ENCODE assay signal across 19 cellular contexts in the genomic region with DNA sequence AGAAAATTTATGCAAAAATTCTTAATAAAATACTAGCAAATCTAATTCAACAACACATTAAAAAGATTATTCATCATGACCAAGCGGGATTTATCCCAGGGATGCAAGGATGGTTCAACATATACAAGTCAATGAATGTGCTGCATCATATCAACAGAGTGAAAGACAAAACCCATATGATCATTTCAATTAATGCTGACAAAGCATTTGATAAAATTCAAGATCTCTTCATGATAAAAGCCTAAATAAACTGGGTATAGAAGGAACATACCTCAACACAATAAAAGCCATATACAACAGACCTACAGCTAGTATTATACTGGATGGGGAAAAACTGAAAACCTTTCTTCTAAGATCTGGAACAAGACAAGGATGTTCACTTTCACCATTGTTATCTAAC.
DNase-seq lines count a peak whose midpoint lies in the region; ATAC-seq, FAIRE-seq and TF ChIP-seq lines count a peak whose summit lies in the region.
"Had no signal": no experiment of that assay in that cellular context is flagged by ENCODE, and none has a peak within 500 bp of the region (broad histone marks: within the 10 kb centered on the region; RNA-seq: fewer than 3 reads in every experiment).

No MANE protein-coding gene starts in this region.

- DNase-seq in A549 (ENCODE audit: low read depth in 1 of 2, low spot score in 1 of 2) (no peak), IMR-90 (no peak), H1 (ENCODE audit: low read depth in 1 of 2, low spot score in 2 of 2) (no peak), NCI-H748 (lab: John Stamatoyannopoulos, UW; ENCODE audit: unreplicated experiment) (no peak)
- DNase-seq in activated CD4-positive, alpha-beta T cell treated with anti-CD3 and anti-CD28 coated beads, Interleukin-2, amount 50 U/mL, for 48 hours = no peak
- DNase-seq: 8988T; AML-193; Caco-2; Calu3; CD4-positive, alpha-beta T cell; CD8-positive, alpha-beta T cell; DMS79 treated with DMSO at 0.1 percent for 48 hours; GF-D8 had no signal

- H3K27ac ChIP-seq in A549 (no peak overlapping the region), IMR-90 (ENCODE audit: insufficient read depth, low read length) (no peak overlapping the region), H1 (ENCODE audit: low read depth, low read length) (no peak overlapping the region)
- H3K27ac ChIP-seq: BLaER1 treated with 17β-estradiol and CSF1 and Interleukin-3, amounts not matched to agents 10 nM and 100 nM; C4-2B had no signal

- H4K91ac ChIP-seq in IMR-90 (ENCODE audit: insufficient read depth, low read depth, low read length) (no peak overlapping the region), H1 (replicated peaks; ENCODE audit: insufficient read length, low read length) (no peak overlapping the region)

- BruUV-seq in IMR-90 (replicated peaks; lab: Mats Ljungman, UMichigan) = no TSS peak

- WGBS in A549 (ENCODE audit: missing lambda C conversion rate) = 0% methylated on average over 1 of the region's 1 CpG
- no CpG with 5 or more reads among the region's 1 CpG for WGBS in IMR-90 (ENCODE audit: extremely low coverage in 2 of 2, insufficient read length in 1 of 2), 2 experiments
- WGBS in H1 (ENCODE audit: extremely low coverage in 1 of 2, insufficient coverage in 1 of 2, insufficient read length in 1 of 2, insufficient replicate concordance in 2 of 2, low coverage in 1 of 2, low lambda C conversion rate in 2 of 2, missing lambda C conversion rate in 1 of 2), 2 experiments = 83% methylated on average over 1 of the region's 1 CpG; no CpG with 5 or more reads in 1 of the 2 experiments

- CTCF ChIA-PET in A549 (lab: Yijun Ruan, JAX) (no interaction called here), IMR-90 (lab: Yijun Ruan, JAX) (no interaction called here), H1 (lab: Charles Lee; ENCODE audit: partially characterized antibody) (interaction anchor here (0.6 kb wide), 1 partner anchor 26 kb away, joined by 4 read pairs; no protein-coding TSS in a partner anchor)

- H2BK120ac ChIP-seq in IMR-90 (ENCODE audit: low read depth, low read length) (no peak overlapping the region), H1 (replicated peaks; ENCODE audit: low read depth, low read length) (no peak overlapping the region)

- TF ChIP-seq POLR2A in A549 (IDR thresholded peaks at IDR 0.05; ENCODE audit: low read length) (no peak), IMR-90 (IDR thresholded peaks at IDR 0.05; ENCODE audit: low read depth, low read length) (no peak), H1 (IDR thresholded peaks at IDR 0.05; ENCODE audit: control extremely low read depth in 1 of 2, low read depth in 2 of 2, low read length in 2 of 2) (no peak)

- H3K27me3 ChIP-seq in IMR-90 (ENCODE audit: control insufficient read depth, insufficient read depth, low read length) (no peaks in the 10 kb centered on the region), H1 (replicated peaks in 1 of 4; ENCODE audit: control insufficient read depth in 3 of 4, extremely low read depth in 1 of 4, insufficient read depth in 3 of 4, low read length in 3 of 4) (no peaks in the 10 kb centered on the region)
- H3K27me3 ChIP-seq: BLaER1 treated with 17β-estradiol and CSF1 and Interleukin-3, amounts not matched to agents 10 nM and 100 nM had no signal

- no peak for TF ChIP-seq CTCF in A549 (IDR thresholded peaks at IDR 0.05)
- TF ChIP-seq CTCF in IMR-90 (conservative IDR thresholded peaks at IDR 0.05; ENCODE audit: low read depth, low read length) = no peak
- TF ChIP-seq CTCF in H1 (IDR thresholded peaks at IDR 0.05; ENCODE audit: control extremely low read depth in 1 of 3, insufficient read depth in 1 of 3, low read depth in 1 of 3, low read length in 3 of 3) = no peak

- FAIRE-seq in A549 (lab: Jason Lieb, UNC) (no peak), H1 (lab: Jason Lieb, UNC) (no peak)
- FAIRE-seq: A204.1, D721Med, GM12891, GM19239 had no signal

- H2BK15ac ChIP-seq in IMR-90 (ENCODE audit: low read depth, low read length) (no peak overlapping the region), H1 (ENCODE audit: low read length) (no peak overlapping the region)

- TF ChIP-seq EP300 in A549 (IDR thresholded peaks at IDR 0.05) (no peak), H1 (IDR thresholded peaks at IDR 0.05; ENCODE audit: borderline replicate concordance in 1 of 2, low read depth in 2 of 2, low read length in 2 of 2) (no peak)

- H3K4me3 ChIP-seq in A549 = no peak overlapping the region
- H3K4me3 ChIP-seq in IMR-90 (ENCODE audit: insufficient read depth, low read depth, low read length) = no peak overlapping the region
- no peak overlapping the region for H3K4me3 ChIP-seq in H1 (ENCODE audit: extremely low read depth in 1 of 4, insufficient read depth in 2 of 4, low read depth in 3 of 4, low read length in 4 of 4)
- H3K4me3 ChIP-seq: BLaER1 treated with 17β-estradiol and CSF1 and Interleukin-3, amounts not matched to agents 10 nM and 100 nM had no signal

- H3K18ac ChIP-seq in IMR-90 (ENCODE audit: low read depth, low read length) (no peak overlapping the region), H1 (ENCODE audit: extremely low read depth, low read length) (no peak overlapping the region)

- dilution Hi-C loops in IMR-90 (cut with HindIII; ENCODE audit: low sequenced_read_pairs, unreplicated experiment) = no loop called here

- no peaks in the 10 kb centered on the region for H3K79me2 ChIP-seq in H1 (ENCODE audit: control insufficient read depth in 1 of 2, insufficient read depth in 2 of 2, low read length in 2 of 2)

- in situ Hi-C loops in IMR-90 (cut with MboI; ENCODE audit: low sequenced_read_pairs) = no loop called here

- H2BK5ac ChIP-seq in IMR-90 (ENCODE audit: low read depth, low read length, poor library complexity, severe bottlenecking) (no peak overlapping the region), H1 (ENCODE audit: low read depth, low read length) (no peak overlapping the region)

- H3K23me2 ChIP-seq in H1 (ENCODE audit: low read depth, low read length) = no peaks in the 10 kb centered on the region

- H3K23ac ChIP-seq in IMR-90 (ENCODE audit: low read depth, low read length) (no peak overlapping the region), H1 (ENCODE audit: insufficient read length) (no peak overlapping the region)

- TF ChIP-seq RAD21 in A549 (conservative IDR thresholded peaks at IDR 0.05 in 1 of 2, IDR thresholded peaks at IDR 0.05 in 1 of 2) = no peak
- no peak for TF ChIP-seq RAD21 in IMR-90 (IDR thresholded peaks at IDR 0.05; ENCODE audit: low read length)
- no peak for TF ChIP-seq RAD21 in H1 (IDR thresholded peaks at IDR 0.05 in 1 of 2, conservative IDR thresholded peaks at IDR 0.05 in 1 of 2; ENCODE audit: low read depth in 2 of 2, low read length in 2 of 2)

- no peaks in the 10 kb centered on the region for H3K79me1 ChIP-seq in IMR-90 (ENCODE audit: low read depth in 1 of 2, low read length in 2 of 2)
- no peaks in the 10 kb centered on the region for H3K79me1 ChIP-seq in H1 (ENCODE audit: low read depth, low read length)

- no peak overlapping the region for H2AFZ ChIP-seq in IMR-90 (replicated peaks; ENCODE audit: low read length, poor library complexity)
- H2AFZ ChIP-seq in H1 (ENCODE audit: low read length) = no peak overlapping the region

- H2BK12ac ChIP-seq in H1 (ENCODE audit: low read depth, low read length) = no peak overlapping the region

- H3K36me3 ChIP-seq in IMR-90 (ENCODE audit: control insufficient read depth, insufficient read depth, low read length) (no peaks in the 10 kb centered on the region), H1 (ENCODE audit: control insufficient read depth in 2 of 4, insufficient read depth in 4 of 4, low read length in 3 of 4) (no peaks in the 10 kb centered on the region)
- H3K36me3 ChIP-seq: BLaER1 treated with 17β-estradiol and CSF1 and Interleukin-3, amounts not matched to agents 10 nM and 100 nM had no signal

- no peaks in the 10 kb centered on the region for H3K9me3 ChIP-seq in A549
- peaks cover 2% of the 10 kb centered on the region for H3K9me3 ChIP-seq in IMR-90 (ENCODE audit: control insufficient read depth, insufficient read depth, low read length)
- H3K9me3 ChIP-seq in H1 (ENCODE audit: insufficient read depth in 2 of 2, low read depth in 1 of 2, low read length in 1 of 2) = no peaks in the 10 kb centered on the region

- H3K4me1 ChIP-seq in A549 (no peaks in the 10 kb centered on the region), IMR-90 (ENCODE audit: control insufficient read depth, insufficient read depth, low read length) (peaks cover 3% of the 10 kb centered on the region; the same call in 1 of the 2 replicates), H1 (replicated peaks in 1 of 4; ENCODE audit: control insufficient read depth in 3 of 4, insufficient read depth in 4 of 4, low read length in 3 of 4) (peaks cover 0 to 4% (median 0%) of the 10 kb centered on the region in 4 experiments; a peak in 1 of 7 replicates)
- H3K4me1 ChIP-seq: Caco-2 had no signal

- intact Hi-C loops in IMR-90 (cut with micrococcal nuclease) = no loop called here

- H2BK20ac ChIP-seq in IMR-90 (ENCODE audit: low read depth, low read length) (no peak overlapping the region), H1 (ENCODE audit: low read length) (no peak overlapping the region)

- H3K9ac ChIP-seq in IMR-90 (ENCODE audit: low read depth, low read length) = no peak overlapping the region
- H3K9ac ChIP-seq in H1 (replicated peaks in 1 of 4; ENCODE audit: extremely low read depth in 1 of 4, low read depth in 3 of 4, low read length in 3 of 4) = no peak overlapping the region
- H3K9ac ChIP-seq: BLaER1 treated with 17β-estradiol and CSF1 and Interleukin-3, amounts not matched to agents 10 nM and 100 nM had no signal

- H4K20me1 ChIP-seq in IMR-90 (ENCODE audit: insufficient read depth, low read length) (no peaks in the 10 kb centered on the region), H1 (replicated peaks in 1 of 2; ENCODE audit: control insufficient read depth in 1 of 2, insufficient read depth in 2 of 2, low read length in 2 of 2) (no peaks in the 10 kb centered on the region)
- H4K20me1 ChIP-seq: BLaER1 treated with 17β-estradiol and CSF1 and Interleukin-3, amounts not matched to agents 10 nM and 100 nM had no signal

- H4K5ac ChIP-seq in IMR-90 (ENCODE audit: low read depth, low read length) = no peak overlapping the region
- H4K5ac ChIP-seq in H1 (ENCODE audit: insufficient read length, low read depth, low read length) = no peak overlapping the region

- no peak overlapping the region for H2AK9ac ChIP-seq in IMR-90 (replicated peaks; ENCODE audit: low read depth, low read length, poor library complexity)

- no peak overlapping the region for H2AK5ac ChIP-seq in IMR-90 (ENCODE audit: low read depth, low read length)
- H2AK5ac ChIP-seq in H1 (ENCODE audit: low read depth, low read length) = no peak overlapping the region

- ATAC-seq in A549 = no peak
- no peak for ATAC-seq in IMR-90 (ENCODE audit: low read depth)
- ATAC-seq: CD8-positive, alpha-beta T cell had no signal

- no peak overlapping the region for H4K8ac ChIP-seq in IMR-90 (ENCODE audit: low read depth in 2 of 2, low read length in 2 of 2)
- no peak overlapping the region for H4K8ac ChIP-seq in H1 (ENCODE audit: extremely low read depth, insufficient read depth, low read length)

- H3K4ac ChIP-seq in IMR-90 (ENCODE audit: low read depth, low read length) (no peak overlapping the region), H1 (replicated peaks; ENCODE audit: insufficient read length, low read depth, low read length) (no peak overlapping the region)

- H3K9me1 ChIP-seq in IMR-90 (ENCODE audit: insufficient read depth, low read length) = no peaks in the 10 kb centered on the region

- no peak overlapping the region for H3K4me2 ChIP-seq in A549
- no peak overlapping the region for H3K4me2 ChIP-seq in IMR-90 (ENCODE audit: low read depth, low read length)
- H3K4me2 ChIP-seq in H1 (ENCODE audit: insufficient read depth in 1 of 2, low read depth in 2 of 2, low read length in 2 of 2) = no peak overlapping the region
- H3K4me2 ChIP-seq: BLaER1 treated with 17β-estradiol and CSF1 and Interleukin-3, amounts not matched to agents 10 nM and 100 nM had no signal

- POLR2A ChIA-PET in A549 (lab: Yijun Ruan, JAX) = no interaction called here
- POLR2A ChIA-PET in IMR-90 (lab: Charles Lee; ENCODE audit: unreplicated experiment) = no interaction called here
- POLR2A ChIA-PET in H1 (lab: Charles Lee; ENCODE audit: partially characterized antibody) = no interaction called here

- H3K14ac ChIP-seq in IMR-90 (replicated peaks; ENCODE audit: low read depth, low read length) (no peak overlapping the region), H1 (ENCODE audit: insufficient read length) (no peak overlapping the region)

- H3K56ac ChIP-seq in IMR-90 (ENCODE audit: extremely low read depth, insufficient read depth, low read length) (no peak overlapping the region), H1 (replicated peaks; ENCODE audit: insufficient read length, low read depth, low read length) (no peak overlapping the region)

Comparison
In these comparisons a context has a peak if more than half of its experiments do, and no peak if none do; other contexts are left out.
1. Of the 18 proteins assayed by ChIP-seq in both H1 and A549: peak only in H1: none; only in A549: none; in both: MAFK; in neither: 17.